ENCODE assay signal across 8 cellular contexts in genomic region chr1:52726265-52727113, GRCh38. TPM values are rescaled to one million over a fixed set of nuclear protein-coding genes. Genes with fewer than 3 reads are reported as not detected.
DNase-seq lines count a peak whose midpoint lies in the region; FAIRE-seq and TF ChIP-seq lines count a peak whose summit lies in the region.

Gene ZYG11B (plus strand): TSS chr1:52726453. CDS start chr1:52726654, 201 bp downstream.

- no peaks in the 10 kb centered on the region for H3K27me3 ChIP-seq in neutrophil

- H3K9me3 ChIP-seq in neutrophil = no peaks in the 10 kb centered on the region

- FAIRE-seq in frontal cortex (lab: Jason Lieb, UNC) = no peak

- in situ Hi-C loops in SK-MEL-5 (cut with HindIII; ENCODE audit: low pct_unique_long_range_greater_than_20kb, low sequenced_read_pairs) = no loop called here

- H3K27ac ChIP-seq in neutrophil (peak within 1 kb of the TSS; percentile 92), substantia nigra (ENCODE audit: low read depth, low read length, poor library complexity, severe bottlenecking) (peak within 1 kb of the TSS; percentile 80)

- peaks cover 19 to 22% of the 10 kb centered on the region in 2 experiments for H3K4me1 ChIP-seq in neutrophil (ENCODE audit: control insufficient read depth in 1 of 2, insufficient read depth in 1 of 2, low read depth in 1 of 2, low read length in 1 of 2)

- TF ChIP-seq CTCF in HFF-Myc (IDR thresholded peaks at IDR 0.05; ENCODE audit: low read depth, low read length, missing control alignments) (no peak), neutrophil (IDR thresholded peaks at IDR 0.05) (peak; percentile 68)

- no peaks in the 10 kb centered on the region for H3K36me3 ChIP-seq in neutrophil

- DNase-seq in GM03348 (ENCODE audit: low spot score) (peak; percentile 100), HFF-Myc (ENCODE audit: extremely low read depth, low read depth) (peak; percentile 40), NAMALWA (ENCODE audit: low spot score) (peak; percentile 90), SK-MEL-5 (ENCODE audit: low read depth, low spot score) (peak; percentile 81), frontal cortex (ENCODE audit: low spot score in 2 of 2) (peak; percentile 96 to 98), substantia nigra (lab: John Stamatoyannopoulos, UW) (peak; percentile 38 to 95 (median 85))
- DNase-seq in activated naive CD4-positive, alpha-beta T cell treated with Interleukin-2 at 50 U/mL for 16 hours = peak; percentile 93

- peak within 1 kb of the TSS; percentile 87 for H3K4me3 ChIP-seq in HFF-Myc (replicated peaks; ENCODE audit: low read depth, low read length)
- peak within 1 kb of the TSS; percentile 65 to 72 for H3K4me3 ChIP-seq in neutrophil (ENCODE audit: low read depth in 1 of 2, low read length in 1 of 2)

RNA-seq across cellular contexts. Expression of gene ZYG11B, which starts in this region (rescaled TPM):
- total RNA-seq in SK-MEL-5 (2014; rRNA removed; shearing (Covaris generic)) = 25.3 and 26.6 TPM in 2 replicates
- 14.4 and 20.8 TPM in 2 replicates for polyA plus RNA-seq in SK-MEL-5 (2015; cell fraction: cytosol; rRNA removed)
- polyA plus RNA-seq in SK-MEL-5 (2015; cell fraction: nucleus; rRNA removed) = 8.4 and 10.1 TPM in 2 replicates
- total RNA-seq in frontal cortex = 172 TPM

Comparison
In these comparisons a context has a peak if more than half of its experiments do, and no peak if none do; other contexts are left out.
1. Peak in every context shown above with its lines: DNase-seq, H3K4me3 ChIP-seq and H3K27ac ChIP-seq.
2. DNase-seq: peak in every context shown above with its lines; median percentile 100 in GM03348; 97 in frontal cortex; 93 in activated naive CD4-positive, alpha-beta T cell treated with Interleukin-2 at 50 U/mL for 16 hours; 90 in NAMALWA; 85 in substantia nigra; 81 in SK-MEL-5; 40 in HFF-Myc.